In the genomic region with DNA sequence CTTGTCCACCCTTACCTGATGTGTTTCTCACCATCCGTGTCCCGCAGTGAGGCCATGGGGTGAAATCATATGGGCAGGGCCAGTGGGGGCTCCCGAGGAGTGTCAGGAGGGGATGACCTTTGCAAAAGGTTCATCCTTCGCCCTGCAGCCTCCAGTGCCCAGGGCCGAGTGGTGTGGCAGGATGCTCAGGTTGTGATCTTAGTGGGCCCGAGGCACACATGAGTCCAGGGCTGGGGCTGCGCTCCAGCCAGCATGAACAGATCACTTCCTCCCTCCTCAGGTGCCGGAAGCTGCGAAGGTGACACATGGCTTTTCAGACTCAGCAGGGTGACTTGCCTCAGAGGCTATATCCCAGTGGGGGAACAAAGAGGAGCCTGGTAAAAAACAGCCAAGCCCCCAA, we compare ENCODE assay signal across 8 cellular contexts. TPM values are rescaled to one million over a fixed set of nuclear protein-coding genes. Genes with fewer than 3 reads are reported as not detected.
DNase-seq lines count a peak whose midpoint lies in the region; ATAC-seq and TF ChIP-seq lines count a peak whose summit lies in the region.

No MANE protein-coding gene starts in this region.

- intact Hi-C loops in transverse colon (cut with DNase I; ENCODE audit: low total_unique reads): no loop called here

- no peak overlapping the region for H3K4me3 ChIP-seq in RWPE2 (ENCODE audit: severe bottlenecking)
- H3K4me3 ChIP-seq in liver (ENCODE audit: low read depth in 1 of 3, low read length in 3 of 3): no peak overlapping the region
- no peak overlapping the region for H3K4me3 ChIP-seq in transverse colon

- 67% methylated on average over 9 of the region's 9 CpGs for WGBS in liver
- 66% methylated on average over 9 of the region's 9 CpGs; no CpG with 5 or more reads in 1 of the 2 donors for WGBS in transverse colon (ENCODE audit: low coverage in 1 of 2), 2 donors

- ATAC-seq in RWPE2 (ENCODE audit: low read depth) (no peak), esophagus mucosa (no peak)

- peak overlapping the region; percentile 21 for H3K4me3 Mint-ChIP-seq in activated naive CD4-positive, alpha-beta T cell treated with anti-CD3 and anti-CD28 coated beads, Interleukin-2, amount 10 ng/mL, durations not matched to agents 7 days and 5 days

- no peaks in the 10 kb centered on the region for H3K9me3 Mint-ChIP-seq in activated naive CD4-positive, alpha-beta T cell treated with anti-CD3 and anti-CD28 coated beads, Interleukin-2, amount 10 ng/mL, durations not matched to agents 7 days and 5 days

- no peaks in the 10 kb centered on the region for H3K27me3 Mint-ChIP-seq in activated naive CD4-positive, alpha-beta T cell treated with anti-CD3 and anti-CD28 coated beads, Interleukin-2, amount 10 ng/mL, durations not matched to agents 7 days and 5 days

- no peak for TF ChIP-seq CTCF in RWPE2 (IDR thresholded peaks at IDR 0.05; ENCODE audit: poor library complexity, severe bottlenecking)
- TF ChIP-seq CTCF in liver (IDR thresholded peaks at IDR 0.05; ENCODE audit: low read depth, low read length, missing input control): no peak
- TF ChIP-seq CTCF in transverse colon (IDR thresholded peaks at IDR 0.05): no peak

- peaks cover 24% of the 10 kb centered on the region for H3K36me3 Mint-ChIP-seq in activated naive CD4-positive, alpha-beta T cell treated with anti-CD3 and anti-CD28 coated beads, Interleukin-2, amount 10 ng/mL, durations not matched to agents 7 days and 5 days

- TF ChIP-seq RAD21 in liver (IDR thresholded peaks at IDR 0.05): no peak

- in situ Hi-C loops in transverse colon (cut with MboI; ENCODE audit: low pct_ligation_motif_present in 1 of 4, low pct_unique_long_range_greater_than_20kb in 1 of 4, low sequenced_read_pairs in 3 of 4): no loop called here

- H3K27ac ChIP-seq in RWPE2 (ENCODE audit: poor library complexity, severe bottlenecking) (no peak overlapping the region), liver (ENCODE audit: low read depth in 1 of 2, low read length in 2 of 2) (peak overlapping the region; percentile 58 to 64), transverse colon (peak overlapping the region; percentile 96 to 100 (median 98))

- CTCF ChIA-PET in activated naive CD4-positive, alpha-beta T cell treated with anti-CD3 and anti-CD28 coated beads, Interleukin-2, amount 10 ng/mL, durations not matched to agents 7 days and 5 days (lab: Charles Lee): interaction anchor here (1.4 to 2.2 kb wide), 2 partner anchors 12 to 34 kb away, joined by 4 to 5 read pairs; no protein-coding TSS in a partner anchor

- H3K36me3 ChIP-seq in RWPE2 (ENCODE audit: low read depth) (peaks cover 24% of the 10 kb centered on the region), liver (ENCODE audit: control insufficient read depth in 4 of 4, insufficient read depth in 3 of 4, low read depth in 1 of 4, low read length in 3 of 4) (no peaks in the 10 kb centered on the region), transverse colon (no peaks in the 10 kb centered on the region)

- H3K9me3 ChIP-seq in RWPE2 (ENCODE audit: severe bottlenecking) (no peaks in the 10 kb centered on the region), liver (ENCODE audit: control insufficient read depth in 4 of 4, low read length in 3 of 4) (no peaks in the 10 kb centered on the region), transverse colon (no peaks in the 10 kb centered on the region)

- H3K27ac Mint-ChIP-seq in activated naive CD4-positive, alpha-beta T cell treated with anti-CD3 and anti-CD28 coated beads, Interleukin-2, amount 10 ng/mL, durations not matched to agents 7 days and 5 days: no peak overlapping the region

- no peak for DNase-seq in activated naive CD4-positive, alpha-beta T cell treated with anti-CD3 and anti-CD28 coated beads, Interleukin-2, amount 10 ng/mL, durations not matched to agents 7 days and 5 days
- no peak for DNase-seq in activated naive CD4-positive, alpha-beta T cell treated with anti-CD3 and anti-CD28 coated beads, Interleukin-2, amount 50 U/mL, for 16 hours
- peak; percentile 40 for DNase-seq in RWPE2 (ENCODE audit: low spot score)
- peak; percentile 30 for DNase-seq in transverse colon
- no peak for DNase-seq in activated effector memory CD4-positive, alpha-beta T cell treated with Interleukin-2 at 50 U/mL for 16 hours
- no peak for DNase-seq in DMS79 (lab: John Stamatoyannopoulos, UW)

- TF ChIP-seq EP300 in transverse colon (IDR thresholded peaks at IDR 0.05; ENCODE audit: low read depth): no peak

- H3K27me3 ChIP-seq in RWPE2 (ENCODE audit: insufficient read depth, poor library complexity, severe bottlenecking) (no peaks in the 10 kb centered on the region), liver (ENCODE audit: control insufficient read depth in 4 of 4, insufficient read depth in 4 of 4, low read length in 3 of 4) (no peaks in the 10 kb centered on the region), transverse colon (no peaks in the 10 kb centered on the region)

- H3K9ac ChIP-seq in liver (ENCODE audit: low read depth in 1 of 2, low read length in 2 of 2): no peak overlapping the region

- peaks cover 14% of the 10 kb centered on the region for H3K4me1 ChIP-seq in RWPE2 (ENCODE audit: insufficient read depth, poor library complexity, severe bottlenecking)
- H3K4me1 ChIP-seq in liver (ENCODE audit: control insufficient read depth in 4 of 4, insufficient read depth in 4 of 4, low read length in 3 of 4): peaks cover 27 to 58% (median 43%) of the 10 kb centered on the region in 4 donors
- H3K4me1 ChIP-seq in transverse colon: peaks cover 26 to 77% (median 62%) of the 10 kb centered on the region in 4 donors

- no peak for TF ChIP-seq POLR2A in transverse colon (IDR thresholded peaks at IDR 0.05)

- peaks cover 54% of the 10 kb centered on the region for H3K4me1 Mint-ChIP-seq in activated naive CD4-positive, alpha-beta T cell treated with anti-CD3 and anti-CD28 coated beads, Interleukin-2, amount 10 ng/mL, durations not matched to agents 7 days and 5 days

TF ChIP-seq in liver, 16 proteins besides CTCF, POLR2A, EP300 and RAD21 (continues in another document):
- no peak for TF ChIP-seq YY1 (IDR thresholded peaks at IDR 0.05)
- TF ChIP-seq NR2F2 (IDR thresholded peaks at IDR 0.05): no peak
- TF ChIP-seq, protein P1, sequence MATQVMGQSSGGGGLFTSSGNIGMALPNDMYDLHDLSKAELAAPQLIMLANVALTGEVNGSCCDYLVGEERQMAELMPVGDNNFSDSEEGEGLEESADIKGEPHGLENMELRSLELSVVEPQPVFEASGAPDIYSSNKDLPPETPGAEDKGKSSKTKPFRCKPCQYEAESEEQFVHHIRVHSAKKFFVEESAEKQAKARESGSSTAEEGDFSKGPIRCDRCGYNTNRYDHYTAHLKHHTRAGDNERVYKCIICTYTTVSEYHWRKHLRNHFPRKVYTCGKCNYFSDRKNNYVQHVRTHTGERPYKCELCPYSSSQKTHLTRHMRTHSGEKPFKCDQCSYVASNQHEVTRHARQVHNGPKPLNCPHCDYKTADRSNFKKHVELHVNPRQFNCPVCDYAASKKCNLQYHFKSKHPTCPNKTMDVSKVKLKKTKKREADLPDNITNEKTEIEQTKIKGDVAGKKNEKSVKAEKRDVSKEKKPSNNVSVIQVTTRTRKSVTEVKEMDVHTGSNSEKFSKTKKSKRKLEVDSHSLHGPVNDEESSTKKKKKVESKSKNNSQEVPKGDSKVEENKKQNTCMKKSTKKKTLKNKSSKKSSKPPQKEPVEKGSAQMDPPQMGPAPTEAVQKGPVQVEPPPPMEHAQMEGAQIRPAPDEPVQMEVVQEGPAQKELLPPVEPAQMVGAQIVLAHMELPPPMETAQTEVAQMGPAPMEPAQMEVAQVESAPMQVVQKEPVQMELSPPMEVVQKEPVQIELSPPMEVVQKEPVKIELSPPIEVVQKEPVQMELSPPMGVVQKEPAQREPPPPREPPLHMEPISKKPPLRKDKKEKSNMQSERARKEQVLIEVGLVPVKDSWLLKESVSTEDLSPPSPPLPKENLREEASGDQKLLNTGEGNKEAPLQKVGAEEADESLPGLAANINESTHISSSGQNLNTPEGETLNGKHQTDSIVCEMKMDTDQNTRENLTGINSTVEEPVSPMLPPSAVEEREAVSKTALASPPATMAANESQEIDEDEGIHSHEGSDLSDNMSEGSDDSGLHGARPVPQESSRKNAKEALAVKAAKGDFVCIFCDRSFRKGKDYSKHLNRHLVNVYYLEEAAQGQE (IDR thresholded peaks at IDR 0.05): no peak
- no peak for TF ChIP-seq EGR1 (IDR thresholded peaks at IDR 0.05; ENCODE audit: low read depth in 2 of 2)
- no peak for TF ChIP-seq RXRA (IDR thresholded peaks at IDR 0.05)
- no peak for TF ChIP-seq HNF4A (conservative IDR thresholded peaks at IDR 0.05)
- no peak for TF ChIP-seq FOXA2 (IDR thresholded peaks at IDR 0.05)
- no peak for TF ChIP-seq JUND (IDR thresholded peaks at IDR 0.05)
- no peak for TF ChIP-seq FOXA1 (IDR thresholded peaks at IDR 0.05)
- TF ChIP-seq, protein P2, sequence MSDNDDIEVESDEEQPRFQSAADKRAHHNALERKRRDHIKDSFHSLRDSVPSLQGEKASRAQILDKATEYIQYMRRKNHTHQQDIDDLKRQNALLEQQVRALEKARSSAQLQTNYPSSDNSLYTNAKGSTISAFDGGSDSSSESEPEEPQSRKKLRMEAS (IDR thresholded peaks at IDR 0.05): no peak

RNA-seq across cellular contexts. Expression of gene FKBP2, which starts 2.8 kb away (rescaled TPM):
- 10 to 100 TPM; 60.8 to 79.0 TPM for total RNA-seq in liver
- 100 to 1,000 TPM; 170 to 241 TPM for polyA plus RNA-seq in liver
- 100 to 1,000 TPM in 2 of 4 donors, 10 to 100 TPM in 2; 63.6 to 203 (median 102) TPM for total RNA-seq in transverse colon
- 40.7 TPM for total RNA-seq in esophagus mucosa

RNA-seq across cellular contexts. Expression of gene VEGFB, which starts 3.7 kb away (rescaled TPM):
- total RNA-seq in liver (1 to 10 TPM; 3.6 to 9.5 TPM), transverse colon (10 to 100 TPM; 34.0 to 84.9 (median 36.8) TPM), esophagus mucosa (45.2 TPM)
- polyA plus RNA-seq in liver: 10 to 100 TPM; 11.9 to 17.3 TPM

RNA-seq across cellular contexts. Expression of gene DNAJC4, which starts 7.7 kb away (rescaled TPM):
- total RNA-seq in liver (10 to 100 TPM in 1 of 2 donors, 1 to 10 TPM in 1; 8.5 to 25.9 TPM), transverse colon (100 to 1,000 TPM in 1 of 4 donors, 10 to 100 TPM in 3; 52.6 to 214 (median 76.0) TPM), esophagus mucosa (16.7 TPM)
- 10 to 100 TPM; 22.7 to 24.3 TPM for polyA plus RNA-seq in liver

RNA-seq across cellular contexts. Expression of gene PPP1R14B, which starts 8.7 kb away (rescaled TPM):
- 10 to 100 TPM; 34.9 to 41.7 TPM for total RNA-seq in liver
- polyA plus RNA-seq in liver: 10 to 100 TPM; 24.2 to 57.6 TPM
- 10 to 100 TPM; 62.8 to 80.4 (median 73.2) TPM for total RNA-seq in transverse colon
- 265 TPM for total RNA-seq in esophagus mucosa

RNA-seq across cellular contexts. Expression of gene NUDT22, which starts 12.0 kb away (rescaled TPM):
- total RNA-seq in liver (10 to 100 TPM; 20.0 to 47.8 TPM), transverse colon (100 to 1,000 TPM in 3 of 4 donors, 10 to 100 TPM in 1; 84.0 to 215 (median 127) TPM), esophagus mucosa (59.9 TPM)
- 10 to 100 TPM; 37.9 to 44.5 TPM for polyA plus RNA-seq in liver

Comparison
In these comparisons a context has a peak if more than half of its experiments do, and no peak if none do; other contexts are left out.
1. DNase-seq: peak in RWPE2 (single experiment) and transverse colon (single experiment); none in activated naive CD4-positive, alpha-beta T cell treated with anti-CD3 and anti-CD28 coated beads, Interleukin-2, amount 10 ng/mL, durations not matched to agents 7 days and 5 days (single experiment), activated naive CD4-positive, alpha-beta T cell treated with anti-CD3 and anti-CD28 coated beads, Interleukin-2, amount 50 U/mL, for 16 hours (single experiment), activated effector memory CD4-positive, alpha-beta T cell treated with Interleukin-2 at 50 U/mL for 16 hours (single experiment) and DMS79 (single experiment).